Comparison of ENCODE assay signal across 3 cellular contexts in the genomic region with DNA sequence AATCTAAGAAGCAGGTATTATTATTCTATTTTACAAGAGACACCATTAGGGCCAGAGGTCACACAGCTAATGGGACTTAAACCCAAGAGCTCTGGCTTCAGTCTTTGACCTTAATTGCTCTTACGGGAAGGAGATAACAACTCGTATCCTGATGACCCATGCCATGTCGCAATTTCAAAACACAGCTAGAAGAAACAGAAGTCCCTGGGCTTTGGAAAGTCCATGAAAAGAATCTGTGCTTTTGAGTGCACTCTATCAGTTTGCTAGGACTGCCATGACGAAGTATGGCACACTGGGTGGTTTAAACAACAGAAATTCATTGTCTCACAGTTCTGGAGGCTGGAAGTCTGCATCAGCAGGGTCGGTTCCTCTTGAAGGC.
A peak's percentile ranks its signal among the peaks of the same experiment; 100 is the strongest.
TF ChIP-seq lines count a peak whose summit lies in the region.

No MANE protein-coding gene starts in this region.

TF ChIP-seq in SK-N-SH treated with all-trans-retinoic acid at 6 μM for 48 hours, 23 proteins besides CTCF, POLR2A, EP300 and RAD21:
- TF ChIP-seq OSR1 (CRISPR knock-in tag; IDR thresholded peaks at IDR 0.05) (no peak), ISL1 (CRISPR knock-in tag; IDR thresholded peaks at IDR 0.05) (0 out of 2 replicates have a peak, but pooled peaks have one; percentile 14), PATZ1 (CRISPR knock-in tag; IDR thresholded peaks at IDR 0.05; ENCODE audit: borderline replicate concordance) (no peak)

TF ChIP-seq in SK-N-SH, 30 proteins besides CTCF, POLR2A, EP300 and RAD21:
- TF ChIP-seq JUND (IDR thresholded peaks at IDR 0.05): no peak
- TF ChIP-seq RXRA (IDR thresholded peaks at IDR 0.05; ENCODE audit: borderline replicate concordance, low read depth): no peak
- TF ChIP-seq SMC3 (IDR thresholded peaks at IDR 0.05; ENCODE audit: low read depth, low read length): no peak
- TF ChIP-seq USF1 (IDR thresholded peaks at IDR 0.05; ENCODE audit: borderline replicate concordance, low read depth): no peak
- no peak for TF ChIP-seq GATA2 (CRISPR knock-in tag; IDR thresholded peaks at IDR 0.05)
- no peak for TF ChIP-seq POLR2AphosphoS5 (IDR thresholded peaks at IDR 0.05; ENCODE audit: low read depth, low read length)
- TF ChIP-seq TCF12 (IDR thresholded peaks at IDR 0.05): no peak
TF ChIP-seq in SK-N-SH: peak in this region for 0.

TF ChIP-seq in HepG2, 621 proteins besides CTCF, POLR2A, EP300 and RAD21 (continues in another document):
- TF ChIP-seq ARID3A (IDR thresholded peaks at IDR 0.05; ENCODE audit: low read depth, low read length) (peak; percentile 73; the same call in 1 of the 2 replicates), ATF3 (CRISPR knock-in tag; IDR thresholded peaks at IDR 0.05) (0 out of 2 replicates have a peak, but pooled peaks have one; percentile 56), HOXA3 (CRISPR knock-in tag; IDR thresholded peaks at IDR 0.05) (peak; percentile 57), ZSCAN9 (CRISPR knock-in tag; IDR thresholded peaks at IDR 0.05; ENCODE audit: borderline replicate concordance) (peak; percentile 67; the same call in 1 of the 2 replicates), IKZF1 (IDR thresholded peaks at IDR 0.05) (no peak), SOX6 (IDR thresholded peaks at IDR 0.05) (no peak), SOX6 (CRISPR knock-in tag; IDR thresholded peaks at IDR 0.05) (peak; percentile 78), CEBPB (IDR thresholded peaks at IDR 0.05; ENCODE audit: borderline replicate concordance, low read depth, low read length) (peak; percentile 97), NCOA1 (CRISPR knock-in tag; IDR thresholded peaks at IDR 0.05) (no peak), GFI1 (CRISPR knock-in tag; IDR thresholded peaks at IDR 0.05; ENCODE audit: borderline replicate concordance) (peak; percentile 98), NFYC (CRISPR knock-in tag; IDR thresholded peaks at IDR 0.05) (no peak), RCOR2 (CRISPR knock-in tag; IDR thresholded peaks at IDR 0.05) (peak; percentile 57; the same call in 1 of the 2 replicates), ZNF710 (CRISPR knock-in tag; IDR thresholded peaks at IDR 0.05; ENCODE audit: borderline replicate concordance) (peak; percentile 59; the same call in 1 of the 2 replicates), PHF20 (CRISPR knock-in tag; IDR thresholded peaks at IDR 0.05) (no peak; the same call in 1 of the 2 replicates), ZNF292 (CRISPR knock-in tag; IDR thresholded peaks at IDR 0.05; ENCODE audit: borderline replicate concordance, low read depth) (peak; percentile 81; the same call in 1 of the 2 replicates), MNT (IDR thresholded peaks at IDR 0.05) (no peak), RFX1 (IDR thresholded peaks at IDR 0.05) (no peak), RERE (CRISPR knock-in tag; IDR thresholded peaks at IDR 0.05; ENCODE audit: low read depth) (peak; percentile 72; the same call in 1 of the 2 replicates), RXRA (CRISPR knock-in tag; IDR thresholded peaks at IDR 0.05) (peak; percentile 87; the same call in 1 of the 2 replicates), ZNF879 (CRISPR knock-in tag; IDR thresholded peaks at IDR 0.05) (no peak), ZNF556 (CRISPR knock-in tag; IDR thresholded peaks at IDR 0.05; ENCODE audit: borderline replicate concordance) (no peak), ZNF773 (CRISPR knock-in tag; IDR thresholded peaks at IDR 0.05; ENCODE audit: borderline replicate concordance) (no peak), ZMYM4 (CRISPR knock-in tag; IDR thresholded peaks at IDR 0.05) (peak; percentile 83), HDAC2 (CRISPR knock-in tag; IDR thresholded peaks at IDR 0.05) (peak; percentile 86), CHD2 (IDR thresholded peaks at IDR 0.05; ENCODE audit: low read depth, low read length) (no peak), NR2F2 (IDR thresholded peaks at IDR 0.05; ENCODE audit: borderline replicate concordance, low read depth) (peak; percentile 93), JUND (CRISPR knock-in tag; IDR thresholded peaks at IDR 0.05) (peak; percentile 69), ETV5 (CRISPR knock-in tag; IDR thresholded peaks at IDR 0.05; ENCODE audit: borderline replicate concordance) (peak; percentile 69; the same call in 1 of the 2 replicates)
- TF ChIP-seq, protein P1, sequence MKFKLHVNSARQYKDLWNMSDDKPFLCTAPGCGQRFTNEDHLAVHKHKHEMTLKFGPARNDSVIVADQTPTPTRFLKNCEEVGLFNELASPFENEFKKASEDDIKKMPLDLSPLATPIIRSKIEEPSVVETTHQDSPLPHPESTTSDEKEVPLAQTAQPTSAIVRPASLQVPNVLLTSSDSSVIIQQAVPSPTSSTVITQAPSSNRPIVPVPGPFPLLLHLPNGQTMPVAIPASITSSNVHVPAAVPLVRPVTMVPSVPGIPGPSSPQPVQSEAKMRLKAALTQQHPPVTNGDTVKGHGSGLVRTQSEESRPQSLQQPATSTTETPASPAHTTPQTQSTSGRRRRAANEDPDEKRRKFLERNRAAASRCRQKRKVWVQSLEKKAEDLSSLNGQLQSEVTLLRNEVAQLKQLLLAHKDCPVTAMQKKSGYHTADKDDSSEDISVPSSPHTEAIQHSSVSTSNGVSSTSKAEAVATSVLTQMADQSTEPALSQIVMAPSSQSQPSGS (CRISPR knock-in tag; IDR thresholded peaks at IDR 0.05): 0 out of 2 replicates have a peak, but pooled peaks have one; percentile 65
- TF ChIP-seq, protein P2, sequence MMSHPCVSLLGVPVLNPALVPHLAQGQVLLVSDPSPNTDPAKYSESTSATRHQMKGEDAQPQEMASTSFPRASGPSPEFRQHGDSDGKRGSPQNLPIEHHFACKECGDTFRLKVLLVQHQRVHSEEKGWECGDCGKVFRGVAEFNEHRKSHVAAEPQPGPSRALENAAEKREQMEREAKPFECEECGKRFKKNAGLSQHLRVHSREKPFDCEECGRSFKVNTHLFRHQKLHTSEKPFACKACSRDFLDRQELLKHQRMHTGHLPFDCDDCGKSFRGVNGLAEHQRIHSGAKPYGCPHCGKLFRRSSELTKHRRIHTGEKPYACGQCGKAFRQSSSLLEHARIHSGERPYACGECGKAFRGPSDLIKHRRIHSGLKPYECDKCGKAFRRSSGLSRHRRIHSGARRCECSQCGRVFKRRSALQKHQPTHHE (CRISPR knock-in tag; IDR thresholded peaks at IDR 0.05; ENCODE audit: borderline replicate concordance): no peak
- TF ChIP-seq, protein P3, sequence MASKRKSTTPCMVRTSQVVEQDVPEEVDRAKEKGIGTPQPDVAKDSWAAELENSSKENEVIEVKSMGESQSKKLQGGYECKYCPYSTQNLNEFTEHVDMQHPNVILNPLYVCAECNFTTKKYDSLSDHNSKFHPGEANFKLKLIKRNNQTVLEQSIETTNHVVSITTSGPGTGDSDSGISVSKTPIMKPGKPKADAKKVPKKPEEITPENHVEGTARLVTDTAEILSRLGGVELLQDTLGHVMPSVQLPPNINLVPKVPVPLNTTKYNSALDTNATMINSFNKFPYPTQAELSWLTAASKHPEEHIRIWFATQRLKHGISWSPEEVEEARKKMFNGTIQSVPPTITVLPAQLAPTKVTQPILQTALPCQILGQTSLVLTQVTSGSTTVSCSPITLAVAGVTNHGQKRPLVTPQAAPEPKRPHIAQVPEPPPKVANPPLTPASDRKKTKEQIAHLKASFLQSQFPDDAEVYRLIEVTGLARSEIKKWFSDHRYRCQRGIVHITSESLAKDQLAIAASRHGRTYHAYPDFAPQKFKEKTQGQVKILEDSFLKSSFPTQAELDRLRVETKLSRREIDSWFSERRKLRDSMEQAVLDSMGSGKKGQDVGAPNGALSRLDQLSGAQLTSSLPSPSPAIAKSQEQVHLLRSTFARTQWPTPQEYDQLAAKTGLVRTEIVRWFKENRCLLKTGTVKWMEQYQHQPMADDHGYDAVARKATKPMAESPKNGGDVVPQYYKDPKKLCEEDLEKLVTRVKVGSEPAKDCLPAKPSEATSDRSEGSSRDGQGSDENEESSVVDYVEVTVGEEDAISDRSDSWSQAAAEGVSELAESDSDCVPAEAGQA (IDR thresholded peaks at IDR 0.05; ENCODE audit: low read depth): peak; percentile 45; the same call in 1 of the 2 replicates
- TF ChIP-seq, protein P3 (CRISPR knock-in tag; IDR thresholded peaks at IDR 0.05; ENCODE audit: borderline replicate concordance): no peak
